In the genomic region with DNA sequence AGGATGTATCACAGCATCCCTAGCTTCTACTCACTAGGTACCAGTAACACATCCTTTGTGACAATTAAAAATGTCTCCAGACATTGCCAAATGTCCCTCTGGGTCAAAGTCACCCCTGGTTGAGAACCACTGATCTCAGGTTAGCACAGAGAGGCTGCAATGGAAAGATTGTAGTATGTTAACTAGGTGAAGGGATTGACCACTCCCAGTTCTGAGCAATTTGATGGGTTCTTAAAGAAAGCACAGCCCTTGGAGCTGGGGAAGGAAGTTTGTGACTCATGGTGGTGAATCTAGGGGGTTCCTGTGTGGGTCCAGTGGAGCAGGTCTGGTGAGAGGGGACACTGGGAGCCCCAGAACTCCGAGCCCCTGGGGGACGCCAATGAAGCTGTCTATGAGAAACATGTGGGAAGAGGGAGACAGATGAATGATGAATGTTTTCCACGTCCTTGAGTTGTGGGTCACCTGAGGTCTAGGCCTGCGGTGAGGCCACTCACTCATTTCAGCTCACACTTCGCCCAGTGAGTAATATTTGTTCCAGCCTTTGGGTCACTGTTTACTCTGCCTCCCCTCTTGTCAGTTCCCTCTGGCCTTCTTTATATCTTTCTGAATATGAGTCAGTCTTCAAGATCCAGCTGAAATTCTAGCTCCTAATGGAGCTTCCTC, we compare ENCODE assay signal across 10 cellular contexts.
DNase-seq lines count a peak whose midpoint lies in the region; FAIRE-seq and TF ChIP-seq lines count a peak whose summit lies in the region.
"Had no signal": no experiment of that assay in that cellular context is flagged by ENCODE, and none has a peak within 500 bp of the region (broad histone marks: within the 10 kb centered on the region; RNA-seq: fewer than 3 reads in every experiment).

No MANE protein-coding gene starts in this region.

- TF ChIP-seq POLR2A in H1 (IDR thresholded peaks at IDR 0.05; ENCODE audit: control extremely low read depth in 1 of 2, low read depth in 2 of 2, low read length in 2 of 2): no peak
- TF ChIP-seq POLR2A in ovary (IDR thresholded peaks at IDR 0.05): no peak
- no peak for TF ChIP-seq POLR2A in erythroblast (IDR thresholded peaks at IDR 0.05; ENCODE audit: low read length)

- no peaks in the 10 kb centered on the region for H4K20me1 ChIP-seq in H1 (replicated peaks in 1 of 2; ENCODE audit: control insufficient read depth in 1 of 2, insufficient read depth in 2 of 2, low read length in 2 of 2)

- no peak overlapping the region for H2BK15ac ChIP-seq in H1 (ENCODE audit: low read length)

- H2AFZ ChIP-seq in H1 (ENCODE audit: low read length): 0 out of 2 replicates have a peak overlapping the region, but pooled peaks have one; percentile 25

- POLR2A ChIA-PET in H1 (lab: Charles Lee; ENCODE audit: partially characterized antibody): no interaction called here

- H3K9me3 ChIP-seq in H1 (ENCODE audit: insufficient read depth in 2 of 2, low read depth in 1 of 2, low read length in 1 of 2) (no peaks in the 10 kb centered on the region), ovary (no peaks in the 10 kb centered on the region)
- H3K9me3 ChIP-seq: HAP-1 had no signal

- no peaks in the 10 kb centered on the region for H3K79me1 ChIP-seq in H1 (ENCODE audit: low read depth, low read length)

- intact Hi-C loops in ovary (cut with DNase I): no loop called here

- H3K27me3 ChIP-seq in H1 (replicated peaks in 1 of 4; ENCODE audit: control insufficient read depth in 3 of 4, extremely low read depth in 1 of 4, insufficient read depth in 3 of 4, low read length in 3 of 4) (no peaks in the 10 kb centered on the region), ovary (no peaks in the 10 kb centered on the region)

- H3K79me2 ChIP-seq in H1 (ENCODE audit: control insufficient read depth in 1 of 2, insufficient read depth in 2 of 2, low read length in 2 of 2): no peaks in the 10 kb centered on the region

- no peak overlapping the region for H3K23ac ChIP-seq in H1 (ENCODE audit: insufficient read length)

- no peak for TF ChIP-seq RAD21 in H1 (IDR thresholded peaks at IDR 0.05 in 1 of 2, conservative IDR thresholded peaks at IDR 0.05 in 1 of 2; ENCODE audit: low read depth in 2 of 2, low read length in 2 of 2)

- no peaks in the 10 kb centered on the region; the same call in 1 of the 2 replicates for H3K23me2 ChIP-seq in H1 (ENCODE audit: low read depth, low read length)

- H3K4ac ChIP-seq in H1 (replicated peaks; ENCODE audit: insufficient read length, low read depth, low read length): no peak overlapping the region

- DNase-seq in Caki2 (ENCODE audit: low read depth): peak; percentile 70
- DNase-seq in LHCN-M2 (ENCODE audit: low read depth): peak; percentile 43
- DNase-seq in H1 (ENCODE audit: low read depth in 1 of 2, low spot score in 2 of 2): no peak
- peak in 3 of 5 donors; percentile 32 to 46 (median 44) for DNase-seq in ovary
- no peak for DNase-seq in erythroblast (lab: John Stamatoyannopoulos, UW)
- no peak for DNase-seq in amygdala (lab: John Stamatoyannopoulos, UW)
- no peak for DNase-seq in occipital lobe (lab: John Stamatoyannopoulos, UW)
- no peak for DNase-seq in activated naive CD4-positive, alpha-beta T cell (lab: John Stamatoyannopoulos, UW)

- TF ChIP-seq CTCF in H1 (IDR thresholded peaks at IDR 0.05; ENCODE audit: control extremely low read depth in 1 of 3, insufficient read depth in 1 of 3, low read depth in 1 of 3, low read length in 3 of 3): no peak
- TF ChIP-seq CTCF in ovary (IDR thresholded peaks at IDR 0.05): no peak

- no peak overlapping the region for H2BK5ac ChIP-seq in H1 (ENCODE audit: low read depth, low read length)

- in situ Hi-C loops in Caki2 (cut with HindIII; ENCODE audit: low pct_unique_long_range_greater_than_20kb, low sequenced_read_pairs): no loop called here

- H2BK20ac ChIP-seq in H1 (ENCODE audit: low read length): no peak overlapping the region

- H4K91ac ChIP-seq in H1 (replicated peaks; ENCODE audit: insufficient read length, low read length): no peak overlapping the region

- H3K4me3 ChIP-seq in H1 (ENCODE audit: extremely low read depth in 1 of 4, insufficient read depth in 2 of 4, low read depth in 3 of 4, low read length in 4 of 4) (no peak overlapping the region), ovary (no peak overlapping the region)
- H3K4me3 ChIP-seq: HAP-1 had no signal

- H2BK12ac ChIP-seq in H1 (ENCODE audit: low read depth, low read length): no peak overlapping the region

- no peak overlapping the region for H3K56ac ChIP-seq in H1 (replicated peaks; ENCODE audit: insufficient read length, low read depth, low read length)

- H3K14ac ChIP-seq in H1 (ENCODE audit: insufficient read length): no peak overlapping the region

- TF ChIP-seq EP300 in H1 (IDR thresholded peaks at IDR 0.05; ENCODE audit: borderline replicate concordance in 1 of 2, low read depth in 2 of 2, low read length in 2 of 2) (no peak), ovary (IDR thresholded peaks at IDR 0.05) (no peak)

- H3K18ac ChIP-seq in H1 (ENCODE audit: extremely low read depth, low read length): no peak overlapping the region

- H4K5ac ChIP-seq in H1 (ENCODE audit: insufficient read length, low read depth, low read length): no peak overlapping the region

- no peak overlapping the region for H3K9ac ChIP-seq in H1 (replicated peaks in 1 of 4; ENCODE audit: extremely low read depth in 1 of 4, low read depth in 3 of 4, low read length in 3 of 4)

- H3K4me2 ChIP-seq in H1 (ENCODE audit: insufficient read depth in 1 of 2, low read depth in 2 of 2, low read length in 2 of 2): no peak overlapping the region

- H3K27ac ChIP-seq in H1 (ENCODE audit: low read depth, low read length) (no peak overlapping the region), ovary (peak overlapping the region; percentile 39 to 54)
- H3K27ac ChIP-seq: RWPE1 had no signal

- no peak for FAIRE-seq in H1 (lab: Jason Lieb, UNC)

- CTCF ChIA-PET in H1 (lab: Charles Lee; ENCODE audit: partially characterized antibody): no interaction called here

- H3K4me1 ChIP-seq in H1 (replicated peaks in 1 of 4; ENCODE audit: control insufficient read depth in 3 of 4, insufficient read depth in 4 of 4, low read length in 3 of 4) (no peaks in the 10 kb centered on the region), ovary (ENCODE audit: insufficient read depth) (peaks cover 9% of the 10 kb centered on the region)
- H3K4me1 ChIP-seq: HAP-1 had no signal

- no peaks in the 10 kb centered on the region for H3K36me3 ChIP-seq in H1 (ENCODE audit: control insufficient read depth in 2 of 4, insufficient read depth in 4 of 4, low read length in 3 of 4)
- no peaks in the 10 kb centered on the region for H3K36me3 ChIP-seq in ovary
- H3K36me3 ChIP-seq: HAP-1 had no signal

- H2AK5ac ChIP-seq in H1 (ENCODE audit: low read depth, low read length): no peak overlapping the region

- no peak overlapping the region for H2BK120ac ChIP-seq in H1 (replicated peaks; ENCODE audit: low read depth, low read length)

- WGBS in H1 (ENCODE audit: extremely low coverage in 1 of 2, insufficient coverage in 1 of 2, insufficient read length in 1 of 2, insufficient replicate concordance in 2 of 2, low coverage in 1 of 2, low lambda C conversion rate in 2 of 2, missing lambda C conversion rate in 1 of 2), 2 experiments: 92% methylated on average over 5 of the region's 5 CpGs; no CpG with 5 or more reads in 1 of the 2 experiments
- WGBS in ovary, 3 donors: 58 to 67% (median 66%) methylated on average over 5 of the region's 5 CpGs

- no peak overlapping the region for H4K8ac ChIP-seq in H1 (ENCODE audit: extremely low read depth, insufficient read depth, low read length)

TF ChIP-seq in H1, 55 proteins besides CTCF, POLR2A, EP300 and RAD21:
- no peak for TF ChIP-seq FOSL1 (IDR thresholded peaks at IDR 0.05; ENCODE audit: insufficient read depth, low read depth, low read length)
- no peak for TF ChIP-seq RXRA (IDR thresholded peaks at IDR 0.05; ENCODE audit: insufficient read depth, low read depth, low read length)
- no peak for TF ChIP-seq SUZ12 (IDR thresholded peaks at IDR 0.05; ENCODE audit: low read length)
- no peak for TF ChIP-seq JUN (IDR thresholded peaks at IDR 0.05; ENCODE audit: low read depth, low read length)
- TF ChIP-seq, protein P1, sequence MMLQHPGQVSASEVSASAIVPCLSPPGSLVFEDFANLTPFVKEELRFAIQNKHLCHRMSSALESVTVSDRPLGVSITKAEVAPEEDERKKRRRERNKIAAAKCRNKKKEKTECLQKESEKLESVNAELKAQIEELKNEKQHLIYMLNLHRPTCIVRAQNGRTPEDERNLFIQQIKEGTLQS (IDR thresholded peaks at IDR 0.05; ENCODE audit: insufficient read depth, low read depth, low read length): no peak
- no peak for TF ChIP-seq MAFK (IDR thresholded peaks at IDR 0.05; ENCODE audit: low read depth, low read length)
- TF ChIP-seq SP1 (IDR thresholded peaks at IDR 0.05; ENCODE audit: low read depth, low read length): no peak
- no peak for TF ChIP-seq BRCA1 (IDR thresholded peaks at IDR 0.05; ENCODE audit: low read depth, low read length)
TF ChIP-seq in H1: peak in this region for 0.

Comparison
In these comparisons a context has a peak if more than half of its experiments do, and no peak if none do; other contexts are left out.
1. DNase-seq: peak in Caki2 (single experiment), LHCN-M2 (single experiment) and ovary (3 of 5); none in H1 (0 of 2), erythroblast (0 of 2), amygdala (0 of 56), occipital lobe (single experiment) and activated naive CD4-positive, alpha-beta T cell (0 of 4).